Comparison of ENCODE assay signal across 1 cellular context in genomic region chr18:71643822-71644221, GRCh38.
TF ChIP-seq lines count a peak whose summit lies in the region.

No MANE protein-coding gene starts in this region.

TF ChIP-seq in HEK293, 187 proteins besides CTCF, POLR2A, EP300 and RAD21 (continued from another document):
- TF ChIP-seq, protein P1, sequence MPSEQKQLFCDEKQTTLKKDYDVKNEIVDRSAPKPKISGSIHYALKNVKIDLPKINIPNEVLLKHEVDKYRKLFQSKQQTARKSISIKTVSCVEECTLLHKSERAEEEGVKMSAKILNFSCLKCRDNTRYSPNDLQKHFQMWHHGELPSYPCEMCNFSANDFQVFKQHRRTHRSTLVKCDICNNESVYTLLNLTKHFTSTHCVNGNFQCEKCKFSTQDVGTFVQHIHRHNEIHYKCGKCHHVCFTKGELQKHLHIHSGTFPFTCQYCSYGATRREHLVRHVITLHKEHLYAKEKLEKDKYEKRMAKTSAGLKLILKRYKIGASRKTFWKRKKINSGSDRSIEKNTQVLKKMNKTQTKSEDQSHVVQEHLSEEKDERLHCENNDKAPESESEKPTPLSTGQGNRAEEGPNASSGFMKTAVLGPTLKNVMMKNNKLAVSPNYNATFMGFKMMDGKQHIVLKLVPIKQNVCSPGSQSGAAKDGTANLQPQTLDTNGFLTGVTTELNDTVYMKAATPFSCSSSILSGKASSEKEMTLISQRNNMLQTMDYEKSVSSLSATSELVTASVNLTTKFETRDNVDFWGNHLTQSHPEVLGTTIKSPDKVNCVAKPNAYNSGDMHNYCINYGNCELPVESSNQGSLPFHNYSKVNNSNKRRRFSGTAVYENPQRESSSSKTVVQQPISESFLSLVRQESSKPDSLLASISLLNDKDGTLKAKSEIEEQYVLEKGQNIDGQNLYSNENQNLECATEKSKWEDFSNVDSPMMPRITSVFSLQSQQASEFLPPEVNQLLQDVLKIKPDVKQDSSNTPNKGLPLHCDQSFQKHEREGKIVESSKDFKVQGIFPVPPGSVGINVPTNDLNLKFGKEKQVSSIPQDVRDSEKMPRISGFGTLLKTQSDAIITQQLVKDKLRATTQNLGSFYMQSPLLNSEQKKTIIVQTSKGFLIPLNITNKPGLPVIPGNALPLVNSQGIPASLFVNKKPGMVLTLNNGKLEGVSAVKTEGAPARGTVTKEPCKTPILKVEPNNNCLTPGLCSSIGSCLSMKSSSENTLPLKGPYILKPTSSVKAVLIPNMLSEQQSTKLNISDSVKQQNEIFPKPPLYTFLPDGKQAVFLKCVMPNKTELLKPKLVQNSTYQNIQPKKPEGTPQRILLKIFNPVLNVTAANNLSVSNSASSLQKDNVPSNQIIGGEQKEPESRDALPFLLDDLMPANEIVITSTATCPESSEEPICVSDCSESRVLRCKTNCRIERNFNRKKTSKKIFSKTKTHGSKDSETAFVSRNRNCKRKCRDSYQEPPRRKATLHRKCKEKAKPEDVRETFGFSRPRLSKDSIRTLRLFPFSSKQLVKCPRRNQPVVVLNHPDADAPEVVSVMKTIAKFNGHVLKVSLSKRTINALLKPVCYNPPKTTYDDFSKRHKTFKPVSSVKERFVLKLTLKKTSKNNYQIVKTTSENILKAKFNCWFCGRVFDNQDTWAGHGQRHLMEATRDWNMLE (tag by site-specific recombination; conservative IDR thresholded peaks at IDR 0.05; ENCODE audit: low read depth): peak; percentile 65
- TF ChIP-seq TRIM28 (IDR thresholded peaks at IDR 0.05; ENCODE audit: borderline replicate concordance, low read length) (no peak), ZNF654 (tag by site-specific recombination; IDR thresholded peaks at IDR 0.05; ENCODE audit: low read depth) (peak; percentile 6; the same call in 1 of the 2 replicates), ZNF785 (tag by site-specific recombination; IDR thresholded peaks at IDR 0.05) (no peak), ZNF560 (tag by site-specific recombination; IDR thresholded peaks at IDR 0.05; ENCODE audit: borderline replicate concordance) (0 out of 2 replicates have a peak, but pooled peaks have one; percentile 30), ZBTB11 (tag by site-specific recombination; conservative IDR thresholded peaks at IDR 0.05; ENCODE audit: low read depth) (peak; percentile 65), ZNF837 (tag by site-specific recombination; IDR thresholded peaks at IDR 0.05) (no peak), REST (tag by site-specific recombination; IDR thresholded peaks at IDR 0.05) (no peak), ZNF555 (tag by site-specific recombination; conservative IDR thresholded peaks at IDR 0.05) (peak; percentile 46)
